Comparison of ENCODE assay signal across 9 cellular contexts in genomic region chr3:43759297-43759782, GRCh38.
DNase-seq lines count a peak whose midpoint lies in the region; ATAC-seq, FAIRE-seq and TF ChIP-seq lines count a peak whose summit lies in the region.
"Had no signal": no experiment of that assay in that cellular context is flagged by ENCODE, and none has a peak within 500 bp of the region (broad histone marks: within the 10 kb centered on the region; RNA-seq: fewer than 3 reads in every experiment).

No MANE protein-coding gene starts in this region.

- TF ChIP-seq CTCF in K562 (IDR thresholded peaks at IDR 0.05 in 2 of 3, conservative IDR thresholded peaks at IDR 0.05 in 1 of 3; ENCODE audit: insufficient read depth in 2 of 3, low read depth in 1 of 3, low read length in 3 of 3) (peak; percentile 55 to 69 (median 62)), lower lobe of right lung (IDR thresholded peaks at IDR 0.05) (no peak)

- no TSS peak for BruUV-seq in K562 (replicated peaks; lab: Mats Ljungman, UMichigan)

- no peak for TF ChIP-seq EP300 in K562 (IDR thresholded peaks at IDR 0.05; ENCODE audit: low read length)

- POLR2A ChIA-PET in K562 (lab: Yijun Ruan, JAX), result interaction anchor here (0.6 kb wide), 1 partner anchor 26 kb away, joined by 3 read pairs; no protein-coding TSS in a partner anchor

- H3K9ac ChIP-seq in BLaER1 (no peak overlapping the region), K562 (ENCODE audit: insufficient read depth in 1 of 2, low read depth in 2 of 2, low read length in 2 of 2) (no peak overlapping the region)

- H3K36me3 ChIP-seq in BLaER1 (no peaks in the 10 kb centered on the region), K562 (ENCODE audit: control insufficient read depth, insufficient read depth, low read length) (no peaks in the 10 kb centered on the region), lower lobe of right lung (no peaks in the 10 kb centered on the region), small intestine (ENCODE audit: control insufficient read depth in 2 of 2, insufficient read depth in 2 of 2, low read length in 2 of 2) (no peaks in the 10 kb centered on the region)

- no peaks in the 10 kb centered on the region for H4K20me1 ChIP-seq in BLaER1
- H4K20me1 ChIP-seq in K562 (replicated peaks; ENCODE audit: control insufficient read depth, insufficient read depth, low read length), result 0 out of 2 replicates have a peak, but pooled peaks cover 3% of the 10 kb centered on the region

- in situ Hi-C loops in K562 (cut with MboI), result no loop called here

- peaks cover 14% of the 10 kb centered on the region for H3K4me1 ChIP-seq in BLaER1
- H3K4me1 ChIP-seq in K562 (replicated peaks in 1 of 2; ENCODE audit: control insufficient read depth in 2 of 2, insufficient read depth in 2 of 2, low read length in 2 of 2), result peaks cover 0 to 8% of the 10 kb centered on the region in 2 experiments; a peak in 3 of 5 replicates
- H3K4me1 ChIP-seq in lower lobe of right lung, result peaks cover 16% of the 10 kb centered on the region
- peaks cover 0 to 11% of the 10 kb centered on the region in 2 donors for H3K4me1 ChIP-seq in small intestine (ENCODE audit: control insufficient read depth in 2 of 2, insufficient read depth in 1 of 2, low read depth in 1 of 2, low read length in 1 of 2)

- peak; percentile 47 to 68 for TF ChIP-seq RAD21 in K562 (CRISPR knock-in tag; conservative IDR thresholded peaks at IDR 0.05 in 1 of 2, IDR thresholded peaks at IDR 0.05 in 1 of 2)

- H3K79me2 ChIP-seq in K562 (ENCODE audit: control insufficient read depth, insufficient read depth, low read length), result no peaks in the 10 kb centered on the region

- H2AFZ ChIP-seq in K562 (ENCODE audit: low read depth, low read length), result peak overlapping the region; percentile 65

- CTCF ChIA-PET in K562 (lab: Yijun Ruan, JAX; ENCODE audit: low intra/inter-chr PET ratio), result no interaction called here

- no peaks in the 10 kb centered on the region for H3K9me1 ChIP-seq in K562 (ENCODE audit: control insufficient read depth, insufficient read depth, low read length)

- H3K9me3 ChIP-seq in BLaER1 (no peaks in the 10 kb centered on the region), K562 (replicated peaks; ENCODE audit: control insufficient read depth, insufficient read depth, low read depth, low read length) (no peaks in the 10 kb centered on the region), lower lobe of right lung (no peaks in the 10 kb centered on the region), small intestine (ENCODE audit: control insufficient read depth, low read depth) (no peaks in the 10 kb centered on the region)

- WGBS in K562 (ENCODE audit: insufficient coverage, low coverage, missing lambda C conversion rate), result 52% methylated on average over 6 of the region's 6 CpGs
- 68 to 75% (median 75%) methylated on average over 6 of the region's 6 CpGs for WGBS in small intestine, 3 donors

- intact Hi-C loops in K562 (cut with micrococcal nuclease) (loop anchor here (1.0 to 5.0 kb wide), 3 partner anchors 69 to 215 kb away; partner anchors contain the start of gene ABHD5), lower lobe of right lung (cut with DNase I) (no loop called here)

- DNase-seq in HS-5 (ENCODE audit: low read depth) (peak; percentile 98), K562 (ENCODE audit: extremely low read depth in 1 of 4, low spot score in 3 of 4) (peak in 2 of 4 experiments; percentile 49 to 50), lower lobe of right lung (no peak), DMS153 (lab: John Stamatoyannopoulos, UW) (no peak), D341Med (ENCODE audit: low spot score) (no peak), small intestine (no peak)
- DNase-seq in activated CD8-positive, alpha-beta memory T cell treated with anti-CD3 and anti-CD28 coated beads, Interleukin-2, amount 50 U/mL, for 4 hours, result no peak

- H3K4me3 ChIP-seq in BLaER1, result no peak overlapping the region
- H3K4me3 ChIP-seq in K562, result no peak overlapping the region
- H3K4me3 ChIP-seq in lower lobe of right lung, result no peak overlapping the region
- no peak overlapping the region for H3K4me3 ChIP-seq in small intestine (ENCODE audit: low read depth in 1 of 2, low read length in 2 of 2)

- H3K4me2 ChIP-seq in BLaER1 (peak overlapping the region; percentile 43), K562 (ENCODE audit: insufficient read depth, low read length) (no peak overlapping the region)

- FAIRE-seq in K562 (lab: Jason Lieb, UNC) (peak; percentile 82), small intestine (lab: Jason Lieb, UNC) (no peak)

- TF ChIP-seq POLR2A in K562 (conservative IDR thresholded peaks at IDR 0.05), result no peak

- no peak overlapping the region for H3K27ac ChIP-seq in BLaER1
- H3K27ac ChIP-seq in K562 (ENCODE audit: extremely low read depth, low read depth, low read length), result no peak overlapping the region
- peak overlapping the region; percentile 13 for H3K27ac ChIP-seq in lower lobe of right lung
- H3K27ac ChIP-seq in small intestine (ENCODE audit: low read depth in 1 of 2, low read length in 1 of 2), result peak overlapping the region in 1 of 2 donors; percentile 46
- H3K27ac ChIP-seq: VCaP had no signal

- H3K27me3 ChIP-seq in BLaER1 (no peaks in the 10 kb centered on the region), K562 (ENCODE audit: control insufficient read depth in 2 of 2, insufficient read depth in 2 of 2, low read length in 2 of 2) (no peaks in the 10 kb centered on the region; a peak in 1 of 5 replicates), lower lobe of right lung (ENCODE audit: low read depth) (no peaks in the 10 kb centered on the region), small intestine (ENCODE audit: control insufficient read depth in 2 of 2, insufficient read depth in 2 of 2, low read length in 2 of 2) (no peaks in the 10 kb centered on the region)

- ATAC-seq in K562, result peak; percentile 84
- ATAC-seq in lower lobe of right lung, result peak in 1 of 2 donors; percentile 45

TF ChIP-seq in K562, 482 proteins besides CTCF, POLR2A, EP300 and RAD21 (continues in another document):
- TF ChIP-seq POLR3G (IDR thresholded peaks at IDR 0.05; ENCODE audit: extremely low read depth, insufficient read length, insufficient replicate concordance) (no peak), MAFF (IDR thresholded peaks at IDR 0.05; ENCODE audit: low read length) (peak; percentile 48; the same call in 1 of the 2 replicates), PML (IDR thresholded peaks at IDR 0.05; ENCODE audit: low read length) (no peak), DIDO1 (tag; IDR thresholded peaks at IDR 0.05; ENCODE audit: low read depth) (no peak), ZNF316 (IDR thresholded peaks at IDR 0.05) (peak; percentile 82), ELF4 (CRISPR knock-in tag; IDR thresholded peaks at IDR 0.05) (no peak), GTF2F1 (IDR thresholded peaks at IDR 0.05; ENCODE audit: low read depth, low read length) (no peak), RFX7 (CRISPR knock-in tag; IDR thresholded peaks at IDR 0.05) (no peak), CHAMP1 (IDR thresholded peaks at IDR 0.05) (no peak), ARID1B (IDR thresholded peaks at IDR 0.05) (no peak), U2AF1 (optimal IDR thresholded peaks at IDR 0.05; ENCODE audit: low read depth, low read length) (no peak), GTF2A2 (tag; IDR thresholded peaks at IDR 0.05) (no peak), XRCC3 (IDR thresholded peaks at IDR 0.05) (no peak), MITF (IDR thresholded peaks at IDR 0.05) (no peak), BACH1 (tag; IDR thresholded peaks at IDR 0.05) (no peak), PTBP1 (IDR thresholded peaks at IDR 0.05; ENCODE audit: low read depth, low read length) (no peak), MAFK (IDR thresholded peaks at IDR 0.05; ENCODE audit: low read length) (peak; percentile 59), MTF1 (CRISPR knock-in tag; IDR thresholded peaks at IDR 0.05; ENCODE audit: borderline replicate concordance) (no peak), RB1 (IDR thresholded peaks at IDR 0.05; ENCODE audit: low read depth) (peak; percentile 37; the same call in 1 of the 2 replicates), ZBTB26 (CRISPR knock-in tag; IDR thresholded peaks at IDR 0.05) (no peak)
